Comparison of ENCODE assay signal across 8 cellular contexts in the genomic region with DNA sequence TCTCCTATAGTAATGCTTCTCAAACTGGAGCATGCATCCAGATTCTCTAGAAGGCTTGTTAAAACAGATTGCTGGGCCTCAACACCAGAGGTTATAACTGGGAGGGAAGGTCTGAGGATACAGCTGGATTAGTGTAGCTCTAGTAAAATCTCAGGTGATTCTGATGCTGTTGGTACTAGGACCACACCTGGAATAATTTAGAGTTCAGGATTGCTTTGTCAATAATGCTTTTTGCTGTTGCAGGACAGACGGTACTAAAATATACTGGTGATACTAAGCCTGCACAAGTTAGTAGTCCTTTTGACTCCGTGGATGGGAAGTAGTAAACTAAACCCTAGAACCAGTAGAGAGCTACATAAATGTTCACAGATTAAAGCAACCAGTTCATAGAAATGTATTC.
DNase-seq lines count a peak whose midpoint lies in the region; ATAC-seq, FAIRE-seq and TF ChIP-seq lines count a peak whose summit lies in the region.

No MANE protein-coding gene starts in this region.

- H3K4me3 ChIP-seq in BLaER1, result peak overlapping the region; percentile 67
- H3K4me3 ChIP-seq in HUES6 (ENCODE audit: low read depth, low read length), result peak overlapping the region; percentile 65
- peak overlapping the region; percentile 55 to 69 for H3K4me3 ChIP-seq in testis

- H3K27ac ChIP-seq in BLaER1, result peak overlapping the region; percentile 98
- H3K27ac ChIP-seq in HUES6 (ENCODE audit: low read depth, low read length), result peak overlapping the region; percentile 99
- H3K27ac ChIP-seq in testis, result peak overlapping the region; percentile 93 to 98

- H3K9me3 Mint-ChIP-seq in activated naive CD4-positive, alpha-beta T cell treated with anti-CD3 and anti-CD28 coated beads, Interleukin-2, amount 50 U/mL, for 72 hours, result peaks cover 6 to 17% of the 10 kb centered on the region in 2 donors

- no peaks in the 10 kb centered on the region for H4K20me1 ChIP-seq in BLaER1

- intact Hi-C loops in left colon (cut with DNase I, micrococcal nuclease) (loop anchor here in 1 of 2 donors (10.0 kb wide), 2 partner anchors 319 to 949 kb away; no protein-coding TSS in a partner anchor), testis (cut with DNase I; ENCODE audit: low total_unique reads) (loop anchor here (5.0 to 10.0 kb wide), 4 partner anchors 101 to 956 kb away; partner anchors contain the start of gene PDS5B)

- peak overlapping the region; percentile 93 for H3K9ac ChIP-seq in BLaER1
- H3K9ac ChIP-seq in HUES6 (ENCODE audit: low read length), result peak overlapping the region; percentile 94

- peak overlapping the region; percentile 98 to 100 for H3K27ac Mint-ChIP-seq in activated naive CD4-positive, alpha-beta T cell treated with anti-CD3 and anti-CD28 coated beads, Interleukin-2, amount 50 U/mL, for 72 hours

- peak in 1 of 2 donors; percentile 6 for DNase-seq in activated naive CD4-positive, alpha-beta T cell treated with anti-CD3 and anti-CD28 coated beads, Interleukin-2, amount 50 U/mL, for 72 hours (ENCODE audit: low spot score in 2 of 2)
- DNase-seq in left colon (no peak), testis (no peak), mesenteric fat pad (ENCODE audit: low spot score) (no peak), HTR-8/SVneo (ENCODE audit: insufficient read length, low spot score) (no peak), Ammon's horn (ENCODE audit: low spot score) (no peak)

- ATAC-seq in activated naive CD4-positive, alpha-beta T cell treated with anti-CD3 and anti-CD28 coated beads, Interleukin-2, amount 50 U/mL, for 72 hours, result no peak
- ATAC-seq in left colon, result peak; percentile 21

- TF ChIP-seq POLR2A in testis (IDR thresholded peaks at IDR 0.05), result no peak

- TF ChIP-seq CTCF in testis (IDR thresholded peaks at IDR 0.05), result no peak

- H3K27me3 ChIP-seq in BLaER1, result no peaks in the 10 kb centered on the region
- no peaks in the 10 kb centered on the region for H3K27me3 ChIP-seq in HUES6 (ENCODE audit: control insufficient read depth, insufficient read depth, low read length)
- H3K27me3 ChIP-seq in testis, result no peaks in the 10 kb centered on the region

- FAIRE-seq in HTR-8/SVneo (lab: Jason Lieb, UNC), result no peak

- H3K36me3 Mint-ChIP-seq in activated naive CD4-positive, alpha-beta T cell treated with anti-CD3 and anti-CD28 coated beads, Interleukin-2, amount 50 U/mL, for 72 hours, result peaks cover 12 to 17% of the 10 kb centered on the region in 2 donors

- 25 to 41% methylated on average over 2 of the region's 2 CpGs for WGBS in testis, 2 donors

- H3K36me3 ChIP-seq in BLaER1 (no peaks in the 10 kb centered on the region), HUES6 (ENCODE audit: control insufficient read depth, insufficient read depth, low read length) (no peaks in the 10 kb centered on the region), testis (ENCODE audit: low read depth, missing control alignments) (no peaks in the 10 kb centered on the region)

- peaks cover 31% of the 10 kb centered on the region for H3K4me1 ChIP-seq in BLaER1
- peaks cover 29% of the 10 kb centered on the region for H3K4me1 ChIP-seq in HUES6 (ENCODE audit: control insufficient read depth, insufficient read depth, low read length)
- H3K4me1 ChIP-seq in testis, result peaks cover 19% of the 10 kb centered on the region

- H3K4me2 ChIP-seq in BLaER1, result peak overlapping the region; percentile 75

- H3K9me3 ChIP-seq in BLaER1 (no peaks in the 10 kb centered on the region), HUES6 (ENCODE audit: control insufficient read depth, insufficient read depth, low read depth, low read length) (no peaks in the 10 kb centered on the region), testis (no peaks in the 10 kb centered on the region)
